Comparison of ENCODE assay signal across 24 cellular contexts in genomic region chr12:103600967-103601728, GRCh38. TPM values are rescaled to one million over a fixed set of nuclear protein-coding genes. Genes with fewer than 3 reads are reported as not detected.
"Had no signal": no experiment of that assay in that cellular context is flagged by ENCODE, and none has a peak within 500 bp of the region (broad histone marks: within the 10 kb centered on the region; RNA-seq: fewer than 3 reads in every experiment).

No MANE protein-coding gene starts in this region.

- H3K27ac ChIP-seq: coronary artery, epithelial cell of prostate, heart right ventricle, thyroid gland, upper lobe of right lung had no signal

- DNase-seq: activated CD4-positive, alpha-beta memory T cell treated with anti-CD3 and anti-CD28 coated beads for 36 hours; activated CD4-positive, alpha-beta T cell treated with anti-CD3 and anti-CD28 coated beads for 48 hours; activated effector memory CD4-positive, alpha-beta T cell treated with Interleukin-2 at 50 U/mL for 16 hours; activated naive CD4-positive, alpha-beta T cell treated with anti-CD3 and anti-CD28 coated beads for 36 hours; activated naive CD8-positive, alpha-beta T cell treated with anti-CD3 and anti-CD28 coated beads, Interleukin-2, amount 10 ng/mL, durations not matched to agents 7 days and 5 days; activated T-cell treated with anti-CD3 and anti-CD28 coated beads, Interleukin-2, amount 50 U/mL, for 72 hours; amygdala; cerebellar nuclear complex; heart right ventricle; islet precursor cell; left colon; naive thymus-derived CD4-positive, alpha-beta T cell; occipital lobe; posterior cingulate gyrus; stimulated activated CD4-positive, alpha-beta T cell treated with anti-CD3 and anti-CD28 coated beads, Interleukin-4, amount 100 ng/mL, for 24 hours; stimulated activated naive CD4-positive, alpha-beta T cell treated with Interleukin-2 at 50 U/mL for 16 hours; T-helper 2 cell; thyroid gland; upper lobe of right lung had no signal

- H3K4me1 ChIP-seq: heart right ventricle, thyroid gland, upper lobe of right lung had no signal

- H3K27me3 ChIP-seq: heart right ventricle, thyroid gland, upper lobe of right lung had no signal

- H3K9me3 ChIP-seq: thyroid gland had no signal

- H3K36me3 ChIP-seq: heart right ventricle, thyroid gland, upper lobe of right lung had no signal

- H3K4me3 ChIP-seq: coronary artery, heart right ventricle, lung, thyroid gland, upper lobe of right lung had no signal

- ATAC-seq: activated T-cell treated with anti-CD3 and anti-CD28 coated beads, Interleukin-2, amount 50 U/mL, for 72 hours; left colon; naive thymus-derived CD4-positive, alpha-beta T cell; upper lobe of right lung had no signal

RNA-seq across cellular contexts. Expression of gene STAB2, which starts 14.1 kb away (rescaled TPM):
- total RNA-seq: activated CD4-positive, alpha-beta memory T cell treated with anti-CD3 and anti-CD28 coated beads for 36 hours; activated naive CD4-positive, alpha-beta T cell treated with anti-CD3 and anti-CD28 coated beads for 36 hours; activated naive CD8-positive, alpha-beta T cell treated with anti-CD3 and anti-CD28 coated beads, Interleukin-2, amount 10 ng/mL, durations not matched to agents 7 days and 5 days; activated T-cell treated with anti-CD3 and anti-CD28 coated beads, Interleukin-2, amount 50 U/mL, for 72 hours; fibroblast of villous mesenchyme; naive thymus-derived CD4-positive, alpha-beta T cell; neural crest cell; occipital lobe had no signal
- polyA plus RNA-seq: naive thymus-derived CD4-positive, alpha-beta T cell had no signal
